30 cellular contexts compared by ENCODE assay signal in genomic region chr20:51945177-51945576, GRCh38.
"Had no signal": no experiment of that assay in that cellular context is flagged by ENCODE, and none has a peak within 500 bp of the region (broad histone marks: within the 10 kb centered on the region; RNA-seq: fewer than 3 reads in every experiment).

No MANE protein-coding gene starts in this region.

- ATAC-seq: activated CD8-positive, alpha-beta T cell treated with anti-CD3 and anti-CD28 coated beads for 36 hours; activated T-cell treated with anti-CD3 and anti-CD28 coated beads, Interleukin-2, amount 50 U/mL, for 72 hours; activated T-helper 17 cell treated with anti-CD3 and anti-CD28 coated beads, Interleukin-2, amount 50 U/mL, for 72 hours; PC-3 had no signal

- H3K36me3 Mint-ChIP-seq: activated naive CD8-positive, alpha-beta T cell treated with anti-CD3 and anti-CD28 coated beads for 36 hours had no signal

- DNase-seq: activated CD4-positive, alpha-beta T cell treated with anti-CD3 and anti-CD28 coated beads, Interleukin-2, amount 10 ng/mL, durations not matched to agents 24 days and 14 days; activated CD4-positive, alpha-beta T cell treated with anti-CD3 and anti-CD28 coated beads, Interleukin-2, amount 50 U/mL, for 4 hours; activated CD8-positive, alpha-beta T cell treated with anti-CD3 and anti-CD28 coated beads for 36 hours; activated effector memory CD4-positive, alpha-beta T cell treated with anti-CD3 and anti-CD28 coated beads, Interleukin-2, amount 50 U/mL, for 16 hours; activated naive CD4-positive, alpha-beta T cell; activated naive CD4-positive, alpha-beta T cell treated with anti-CD3 and anti-CD28 coated beads, Interleukin-2, amount 50 U/mL, for 16 hours; activated naive CD8-positive, alpha-beta T cell treated with anti-CD3 and anti-CD28 coated beads for 36 hours; activated T-cell treated with anti-CD3 and anti-CD28 coated beads, Interleukin-2, amount 50 U/mL, for 1 hour; activated T-cell treated with anti-CD3 and anti-CD28 coated beads, Interleukin-2, amount 50 U/mL, for 72 hours; amniotic stem cell; aorta; brain microvascular endothelial cell; central memory CD4-positive, alpha-beta T cell; NCI-H1048; NCI-H1105 treated with DMSO at 0.1 percent for 48 hours; NCI-H1436; NCI-H1694; NCI-H2029; NCI-H2171; NCI-H510A; NCI-H526; NCI-H748 treated with DMSO at 0.1 percent for 48 hours; NK-92 treated with Interleukin-12 subunit alpha and Interleukin-12 subunit beta, amount 100 ng/mL, for 24 hours; PC-3; Peyer's patch; RPMI8226; SIG-M5 had no signal

- H3K9me3 Mint-ChIP-seq: activated CD4-positive, alpha-beta T cell treated with anti-CD3 and anti-CD28 coated beads, Interleukin-2, amount 10 ng/mL, durations not matched to agents 24 days and 14 days; activated CD8-positive, alpha-beta T cell treated with anti-CD3 and anti-CD28 coated beads for 36 hours; activated naive CD8-positive, alpha-beta T cell treated with anti-CD3 and anti-CD28 coated beads for 36 hours; activated T-cell treated with anti-CD3 and anti-CD28 coated beads, Interleukin-2, amount 50 U/mL, for 72 hours; activated T-helper 17 cell treated with anti-CD3 and anti-CD28 coated beads, Interleukin-2, amount 50 U/mL, for 72 hours; T-helper 1 cell treated with Interleukin-12 subunit alpha and Interleukin-12 subunit beta and Interleukin-4 antibody, amounts not matched to agents 30 μg/mL and 1 μg/mL, for 36 hours; T-helper 2 cell treated with Interferon-gamma antibody and Interleukin-4, amounts not matched to agents 5 μg/mL and 100 μg/mL, for 36 hours had no signal

- H3K4me1 ChIP-seq: Peyer's patch had no signal

- H3K27me3 ChIP-seq: brain microvascular endothelial cell, Peyer's patch had no signal

- H3K4me1 Mint-ChIP-seq: activated CD4-positive, alpha-beta T cell treated with anti-CD3 and anti-CD28 coated beads, Interleukin-2, amount 10 ng/mL, durations not matched to agents 24 days and 14 days; activated naive CD8-positive, alpha-beta T cell treated with anti-CD3 and anti-CD28 coated beads for 36 hours; activated T-helper 17 cell treated with anti-CD3 and anti-CD28 coated beads, Interleukin-2, amount 50 U/mL, for 72 hours had no signal

- H3K4me3 Mint-ChIP-seq: activated CD4-positive, alpha-beta T cell treated with anti-CD3 and anti-CD28 coated beads, Interleukin-2, amount 10 ng/mL, durations not matched to agents 24 days and 14 days; activated CD8-positive, alpha-beta T cell treated with anti-CD3 and anti-CD28 coated beads for 36 hours; activated naive CD8-positive, alpha-beta T cell treated with anti-CD3 and anti-CD28 coated beads for 36 hours; activated T-cell treated with anti-CD3 and anti-CD28 coated beads, Interleukin-2, amount 50 U/mL, for 72 hours; activated T-helper 17 cell treated with anti-CD3 and anti-CD28 coated beads, Interleukin-2, amount 50 U/mL, for 72 hours; T-helper 1 cell treated with Interleukin-12 subunit alpha and Interleukin-12 subunit beta and Interleukin-4 antibody, amounts not matched to agents 30 μg/mL and 1 μg/mL, for 36 hours; T-helper 2 cell treated with Interferon-gamma antibody and Interleukin-4, amounts not matched to agents 5 μg/mL and 100 μg/mL, for 36 hours had no signal

- H3K36me3 ChIP-seq: brain microvascular endothelial cell, Peyer's patch had no signal

- H3K27ac ChIP-seq: brain microvascular endothelial cell, Peyer's patch had no signal

- H3K9me3 ChIP-seq: Peyer's patch had no signal

- H3K27me3 Mint-ChIP-seq: activated CD4-positive, alpha-beta T cell treated with anti-CD3 and anti-CD28 coated beads, Interleukin-2, amount 10 ng/mL, durations not matched to agents 24 days and 14 days; activated T-helper 17 cell treated with anti-CD3 and anti-CD28 coated beads, Interleukin-2, amount 50 U/mL, for 72 hours had no signal

- H3K27ac Mint-ChIP-seq: activated CD4-positive, alpha-beta T cell treated with anti-CD3 and anti-CD28 coated beads, Interleukin-2, amount 10 ng/mL, durations not matched to agents 24 days and 14 days; activated CD8-positive, alpha-beta T cell treated with anti-CD3 and anti-CD28 coated beads for 36 hours; activated naive CD8-positive, alpha-beta T cell treated with anti-CD3 and anti-CD28 coated beads for 36 hours; activated T-cell treated with anti-CD3 and anti-CD28 coated beads, Interleukin-2, amount 50 U/mL, for 72 hours; activated T-helper 17 cell treated with anti-CD3 and anti-CD28 coated beads, Interleukin-2, amount 50 U/mL, for 72 hours; T-helper 1 cell treated with Interleukin-12 subunit alpha and Interleukin-12 subunit beta and Interleukin-4 antibody, amounts not matched to agents 30 μg/mL and 1 μg/mL, for 36 hours; T-helper 2 cell treated with Interferon-gamma antibody and Interleukin-4, amounts not matched to agents 5 μg/mL and 100 μg/mL, for 36 hours had no signal

- H3K4me3 ChIP-seq: Peyer's patch had no signal
